ENCODE assay signal across 22 cellular contexts in the genomic region with DNA sequence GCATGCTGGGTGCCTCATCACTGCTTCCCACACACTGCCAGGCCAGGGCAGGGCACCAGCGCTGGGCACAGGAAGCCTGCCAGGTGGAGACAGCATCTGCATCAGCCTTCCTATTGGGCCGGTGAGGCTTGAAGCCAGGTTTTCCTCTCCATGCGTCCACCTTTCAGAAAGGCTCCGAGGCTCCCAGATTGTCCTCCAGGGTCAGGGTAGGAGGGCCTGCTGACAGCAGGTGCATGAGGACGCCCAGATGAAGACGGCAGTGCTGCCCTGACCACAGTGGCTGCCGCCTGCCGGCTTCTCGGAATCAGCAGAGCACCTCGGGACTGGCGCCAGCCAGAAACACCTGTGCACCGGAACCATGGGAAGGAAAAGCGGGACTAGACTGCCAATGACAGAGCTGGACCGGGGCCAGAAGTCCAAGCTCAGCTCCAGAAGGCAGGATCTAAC.
DNase-seq lines count a peak whose midpoint lies in the region; ATAC-seq, FAIRE-seq and TF ChIP-seq lines count a peak whose summit lies in the region.
"Had no signal": no experiment of that assay in that cellular context is flagged by ENCODE, and none has a peak within 500 bp of the region (broad histone marks: within the 10 kb centered on the region; RNA-seq: fewer than 3 reads in every experiment).

No MANE protein-coding gene starts in this region.

- WGBS in suprapubic skin = 39% methylated on average over 10 of the region's 14 CpGs

- DNase-seq in DMS 273 (lab: John Stamatoyannopoulos, UW; ENCODE audit: unreplicated experiment) (peak; percentile 87), DMS 273 treated with DMSO at 0.1 percent for 48 hours (lab: John Stamatoyannopoulos, UW) (no peak), NCI-H2029 (lab: John Stamatoyannopoulos, UW) (peak; percentile 85), kidney (peak; percentile 80), suprapubic skin (ENCODE audit: low spot score in 2 of 2) (peak; percentile 48 to 52), frontal cortex (ENCODE audit: low spot score in 2 of 2) (no peak)
- DNase-seq: activated naive CD4-positive, alpha-beta T cell treated with anti-CD3 and anti-CD28 coated beads, Interleukin-2, amount 10 ng/mL, durations not matched to agents 7 days and 5 days; foreskin fibroblast; left cardiac atrium; NCI-H187; NCI-H510A treated with DMSO at 0.1 percent for 48 hours; stimulated activated CD4-positive, alpha-beta T cell treated with anti-CD3 and anti-CD28 coated beads, Interleukin-2, amount 100 ng/mL, for 48 hours; T1000 had no signal

- H3K27ac ChIP-seq in kidney (ENCODE audit: low read depth in 2 of 2, low read length in 2 of 2) (no peak overlapping the region), suprapubic skin (no peak overlapping the region)
- H3K27ac ChIP-seq: 22Rv1, C4-2B, coronary artery, ovary, SJSA1 had no signal

- TF ChIP-seq CTCF in kidney (IDR thresholded peaks at IDR 0.05; ENCODE audit: borderline replicate concordance, extremely low read depth, insufficient read depth) (no peak), suprapubic skin (IDR thresholded peaks at IDR 0.05) (no peak)

- H3K4me3 ChIP-seq in kidney (ENCODE audit: low read length in 2 of 2) = no peak overlapping the region
- H3K4me3 ChIP-seq in suprapubic skin = no peak overlapping the region
- H3K4me3 ChIP-seq: coronary artery, ovary, SJSA1 had no signal

- no peaks in the 10 kb centered on the region for H3K36me3 ChIP-seq in kidney (ENCODE audit: control insufficient read depth in 1 of 2, insufficient read depth in 2 of 2, low read length in 2 of 2)
- no peaks in the 10 kb centered on the region for H3K36me3 ChIP-seq in suprapubic skin
- H3K36me3 ChIP-seq: ovary, SJSA1 had no signal

- H3K27me3 ChIP-seq in suprapubic skin = peaks cover 30% of the 10 kb centered on the region
- H3K27me3 ChIP-seq: ovary, SJSA1 had no signal

- FAIRE-seq in kidney (lab: Jason Lieb, UNC) = no peak
- FAIRE-seq in frontal cortex (lab: Jason Lieb, UNC) = no peak
- FAIRE-seq: endothelial cell of umbilical vein, HTR-8/SVneo had no signal

- TF ChIP-seq POLR2A in suprapubic skin (IDR thresholded peaks at IDR 0.05) = no peak

- no peak for TF ChIP-seq EP300 in suprapubic skin (IDR thresholded peaks at IDR 0.05)

- no peak overlapping the region for H3K9ac ChIP-seq in kidney (ENCODE audit: low read length in 2 of 2)

- intact Hi-C loops in kidney (cut with DNase I) = no loop called here

- ATAC-seq in GM21737 (IDR thresholded peaks at IDR 0.05; ENCODE audit: unreplicated experiment) = no peak
- no peak for ATAC-seq in HG03571 (IDR thresholded peaks at IDR 0.05; ENCODE audit: unreplicated experiment)

- H3K9me3 ChIP-seq in kidney (ENCODE audit: control insufficient read depth in 1 of 2, low read length in 2 of 2) = no peaks in the 10 kb centered on the region
- H3K9me3 ChIP-seq in suprapubic skin = no peaks in the 10 kb centered on the region
- H3K9me3 ChIP-seq: ovary had no signal

- H3K4me1 ChIP-seq in kidney (ENCODE audit: control insufficient read depth in 1 of 2, insufficient read depth in 1 of 2, low read depth in 1 of 2, low read length in 2 of 2) (peaks cover 3 to 7% of the 10 kb centered on the region in 2 donors), suprapubic skin (no peaks in the 10 kb centered on the region)

Comparison
In these comparisons a context has a peak if more than half of its experiments do, and no peak if none do; other contexts are left out.
1. DNase-seq: peak in DMS 273 (single experiment), NCI-H2029 (single experiment), kidney (single experiment) and suprapubic skin (2 of 2); none in DMS 273 treated with DMSO at 0.1 percent for 48 hours (single experiment) and frontal cortex (0 of 2).